In genomic region chr2:127080941-127081769, GRCh38 we compare ENCODE assay signal across 8 cellular contexts. TPM values are rescaled to one million over a fixed set of nuclear protein-coding genes. Genes with fewer than 3 reads are reported as not detected.
DNase-seq lines count a peak whose midpoint lies in the region; ATAC-seq and TF ChIP-seq lines count a peak whose summit lies in the region.

No MANE protein-coding gene starts in this region.

- peaks cover 94% of the 10 kb centered on the region for H3K4me1 ChIP-seq in CD8-positive, alpha-beta T cell (ENCODE audit: insufficient read depth, low read length)
- H3K4me1 ChIP-seq in mesodermal cell (ENCODE audit: control insufficient read depth, insufficient read depth, low read length, poor library complexity, severe bottlenecking), result peaks cover 66% of the 10 kb centered on the region
- peaks cover 61% of the 10 kb centered on the region for H3K4me1 ChIP-seq in testis

- H3K27ac ChIP-seq in CD8-positive, alpha-beta T cell (ENCODE audit: low read depth, low read length), result peak overlapping the region; percentile 94
- H3K27ac ChIP-seq in mesodermal cell (ENCODE audit: low read depth, low read length, severe bottlenecking) (peak overlapping the region; percentile 10), testis (peak overlapping the region; percentile 44 to 55)

- H3K27me3 ChIP-seq in CD8-positive, alpha-beta T cell (ENCODE audit: insufficient read depth, low read length), result no peaks in the 10 kb centered on the region
- H3K27me3 ChIP-seq in MG63 (no peaks in the 10 kb centered on the region), testis (no peaks in the 10 kb centered on the region)

- H3K27me3 Mint-ChIP-seq in CD8-positive, alpha-beta T cell (ENCODE audit: low read depth), result no peaks in the 10 kb centered on the region

- no peaks in the 10 kb centered on the region for H3K9me3 ChIP-seq in CD8-positive, alpha-beta T cell (ENCODE audit: low read length)
- H3K9me3 ChIP-seq in MG63 (no peaks in the 10 kb centered on the region), mesodermal cell (ENCODE audit: control insufficient read depth, low read length) (no peaks in the 10 kb centered on the region), testis (no peaks in the 10 kb centered on the region)

- H3K4me3 Mint-ChIP-seq in CD8-positive, alpha-beta T cell, result peak overlapping the region; percentile 90

- no peak for TF ChIP-seq CTCF in CD8-positive, alpha-beta T cell (IDR thresholded peaks at IDR 0.05)
- TF ChIP-seq CTCF in testis (IDR thresholded peaks at IDR 0.05), result no peak

- H3K4me3 ChIP-seq in CD8-positive, alpha-beta T cell (ENCODE audit: low read depth, low read length), result peak overlapping the region; percentile 94
- H3K4me3 ChIP-seq in MG63 (no peak overlapping the region), mesodermal cell (ENCODE audit: extremely low read depth, insufficient read depth, low read length, poor library complexity, severe bottlenecking) (no peak overlapping the region), testis (no peak overlapping the region)

- intact Hi-C loops in CD8-positive, alpha-beta T cell (cut with DNase I, micrococcal nuclease), result loop anchor here (1.0 to 10.0 kb wide), 11 partner anchors 13 to 944 kb away; partner anchors contain the start of genes BIN1 (in 2 of the 2), GYPC (in 2 of the 2), IWS1 (in 2 of the 2) and ERCC3 (in 1 of the 2)
- intact Hi-C loops in testis (cut with DNase I; ENCODE audit: low total_unique reads), result loop anchor here (10.0 kb wide), 1 partner anchor 94 kb away; no protein-coding TSS in a partner anchor

- CTCF ChIA-PET in CD8-positive, alpha-beta T cell (lab: Charles Lee), result interaction anchor here (0.9 to 6.8 kb wide), 5 partner anchors 8 to 58 kb away, joined by 3 to 61 read pairs (median 4); partner anchors contain the start of gene BIN1

- TF ChIP-seq POLR2A in testis (IDR thresholded peaks at IDR 0.05), result no peak

- ATAC-seq in CD8-positive, alpha-beta T cell, result peak; percentile 37
- peak; percentile 47 for ATAC-seq in GM21526 (IDR thresholded peaks at IDR 0.05; ENCODE audit: low FRiP score, unreplicated experiment)

- H3K9me3 Mint-ChIP-seq in CD8-positive, alpha-beta T cell, result no peaks in the 10 kb centered on the region

- DNase-seq in CD8-positive, alpha-beta T cell, result peak in 6 of 7 experiments; percentile 30 to 78 (median 60)
- peak; percentile 66 for DNase-seq in MG63
- peak; percentile 50 for DNase-seq in activated effector memory CD4-positive, alpha-beta T cell treated with Interleukin-2 at 50 U/mL for 16 hours
- DNase-seq in testis, result peak; percentile 48
- no peak for DNase-seq in islet precursor cell
- DNase-seq in putamen (ENCODE audit: low spot score), result no peak

- peaks cover 17% of the 10 kb centered on the region for H3K36me3 Mint-ChIP-seq in CD8-positive, alpha-beta T cell

- H3K27ac Mint-ChIP-seq in CD8-positive, alpha-beta T cell, result peak overlapping the region; percentile 99

- H3K4me1 Mint-ChIP-seq in CD8-positive, alpha-beta T cell (ENCODE audit: low read depth), result peaks cover 86% of the 10 kb centered on the region

- peaks cover 9% of the 10 kb centered on the region for H3K36me3 ChIP-seq in CD8-positive, alpha-beta T cell (ENCODE audit: insufficient read depth, low read length)
- no peaks in the 10 kb centered on the region for H3K36me3 ChIP-seq in MG63
- peaks cover 11% of the 10 kb centered on the region for H3K36me3 ChIP-seq in mesodermal cell (ENCODE audit: control insufficient read depth, insufficient read depth, low read length)
- no peaks in the 10 kb centered on the region for H3K36me3 ChIP-seq in testis (ENCODE audit: low read depth, missing control alignments)

- WGBS in mesodermal cell (ENCODE audit: insufficient coverage in 2 of 2), 2 experiments, result 92 to 96% methylated on average over 18 to 19 of the region's 24 CpGs
- 66 to 87% methylated on average over 7 to 24 of the region's 24 CpGs for WGBS in testis, 2 donors

- POLR2A ChIA-PET in CD8-positive, alpha-beta T cell (lab: Charles Lee), result interaction anchor here (1.7 to 2.2 kb wide), 4 partner anchors 12 to 59 kb away, joined by 6 to 8 read pairs (median 7); partner anchors contain the start of gene BIN1

RNA-seq across cellular contexts. Expression of gene BIN1, which starts 25.8 kb away (rescaled TPM):
- total RNA-seq in CD8-positive, alpha-beta T cell, result 10 to 100 TPM; 92.1 to 92.4 TPM
- total RNA-seq in MG63 (2014; rRNA removed; shearing (Covaris generic); ENCODE audit: low replicate concordance), result 33.7 and 50.8 TPM in 2 replicates
- 84.2 TPM for polyA plus RNA-seq in mesodermal cell (2013, experiment 1 of 2)
- polyA plus RNA-seq in mesodermal cell (2013, experiment 2 of 2), result 78.8 TPM
- 10 to 100 TPM; 25.0 to 28.7 TPM for total RNA-seq in testis
- 38.8 TPM for polyA plus RNA-seq in testis (ENCODE audit: insufficient read depth, low read depth, low replicate concordance)

Comparison
In these comparisons a context has a peak if more than half of its experiments do, and no peak if none do; other contexts are left out.
1. DNase-seq: peak in CD8-positive, alpha-beta T cell (6 of 7), MG63 (single experiment), activated effector memory CD4-positive, alpha-beta T cell treated with Interleukin-2 at 50 U/mL for 16 hours (single experiment) and testis (single experiment); none in islet precursor cell (single experiment) and putamen (single experiment).
2. H3K27ac ChIP-seq: peak in every context shown above with its lines; median percentile 94 in CD8-positive, alpha-beta T cell; 50 in testis; 10 in mesodermal cell.